ENCODE assay signal across 20 cellular contexts in genomic region chr10:133353202-133353959, GRCh38. TPM values are rescaled to one million over a fixed set of nuclear protein-coding genes. Genes with fewer than 3 reads are reported as not detected.
"Had no signal": no experiment of that assay in that cellular context is flagged by ENCODE, and none has a peak within 500 bp of the region (broad histone marks: within the 10 kb centered on the region; RNA-seq: fewer than 3 reads in every experiment).

No MANE protein-coding gene starts in this region.

- H3K27me3 Mint-ChIP-seq: brain had no signal

- H3K9me3 ChIP-seq: tibial artery had no signal

- H3K4me1 ChIP-seq: neural progenitor cell, parathyroid adenoma had no signal

- H3K4me3 Mint-ChIP-seq: activated naive CD8-positive, alpha-beta T cell treated with anti-CD3 and anti-CD28 coated beads for 36 hours; activated T-helper 1 cell treated with anti-CD3 and anti-CD28 coated beads, Interleukin-12 subunit alpha, Interleukin-12 subunit beta, Interleukin-2, Interleukin-4 antibody, amounts not matched to agents 30 ng/mL and 10 ng/mL and 1 ng/mL, durations not matched to agents 14 hours and 24 hours and 36 hours; brain; dendritic cell treated with granulocyte-macrophage colony-stimulating factor and Interleukin-4, amounts not matched to agents 40 ng/mL and 50 ng/mL, for 4 days; naive B cell; neural progenitor cell had no signal

- H3K9ac ChIP-seq: neural progenitor cell, parathyroid adenoma had no signal

- H2AFZ ChIP-seq: neural progenitor cell, parathyroid adenoma had no signal

- H3K27ac Mint-ChIP-seq: activated naive CD8-positive, alpha-beta T cell treated with anti-CD3 and anti-CD28 coated beads for 36 hours; activated T-helper 1 cell treated with anti-CD3 and anti-CD28 coated beads, Interleukin-12 subunit alpha, Interleukin-12 subunit beta, Interleukin-2, Interleukin-4 antibody, amounts not matched to agents 30 ng/mL and 10 ng/mL and 1 ng/mL, durations not matched to agents 14 hours and 24 hours and 36 hours; dendritic cell treated with granulocyte-macrophage colony-stimulating factor and Interleukin-4, amounts not matched to agents 40 ng/mL and 50 ng/mL, for 4 days; neural progenitor cell had no signal

- DNase-seq: activated CD4-positive, alpha-beta T cell treated with anti-CD3 and anti-CD28 coated beads, Interleukin-2, amount 50 U/mL, for 1 hour; activated CD8-positive, alpha-beta memory T cell treated with anti-CD3 and anti-CD28 coated beads for 24 hours; activated naive CD8-positive, alpha-beta T cell treated with anti-CD3 and anti-CD28 coated beads for 36 hours; amygdala; effector memory CD4-positive, alpha-beta T cell; foreskin melanocyte; mammary epithelial cell; naive B cell; stimulated activated CD4-positive, alpha-beta T cell treated with anti-CD3 and anti-CD28 coated beads, Interleukin-2, amount 100 ng/mL, for 48 hours; stimulated activated naive CD4-positive, alpha-beta T cell; T-helper 9 cell; tibial artery had no signal

- H3K36me3 ChIP-seq: neural progenitor cell had no signal

- H3K4me3 ChIP-seq: neural progenitor cell, tibial artery had no signal

- H3K4me2 ChIP-seq: neural progenitor cell had no signal

- H3K36me3 Mint-ChIP-seq: brain, naive B cell, neural progenitor cell had no signal

- H3K27ac ChIP-seq: neural progenitor cell, parathyroid adenoma, tibial artery had no signal

- H3K4me1 Mint-ChIP-seq: activated naive CD8-positive, alpha-beta T cell treated with anti-CD3 and anti-CD28 coated beads for 36 hours; brain had no signal

- H3K9me3 Mint-ChIP-seq: activated naive CD8-positive, alpha-beta T cell treated with anti-CD3 and anti-CD28 coated beads for 36 hours; activated T-helper 1 cell treated with anti-CD3 and anti-CD28 coated beads, Interleukin-12 subunit alpha, Interleukin-12 subunit beta, Interleukin-2, Interleukin-4 antibody, amounts not matched to agents 30 ng/mL and 10 ng/mL and 1 ng/mL, durations not matched to agents 14 hours and 24 hours and 36 hours; brain; dendritic cell treated with granulocyte-macrophage colony-stimulating factor and Interleukin-4, amounts not matched to agents 40 ng/mL and 50 ng/mL, for 4 days; naive B cell had no signal

RNA-seq across cellular contexts. Expression of gene PRAP1, which starts 6.2 kb away (rescaled TPM):
- total RNA-seq: activated naive CD8-positive, alpha-beta T cell treated with anti-CD3 and anti-CD28 coated beads for 36 hours; activated T-helper 1 cell treated with anti-CD3 and anti-CD28 coated beads, Interleukin-12 subunit alpha, Interleukin-12 subunit beta, Interleukin-2, Interleukin-4 antibody, amounts not matched to agents 30 ng/mL and 10 ng/mL and 1 ng/mL, durations not matched to agents 14 hours and 24 hours and 36 hours; fibroblast of lung; mammary epithelial cell; mononuclear cell; subcutaneous adipose tissue had no signal
- polyA plus RNA-seq: fibroblast of lung, mammary epithelial cell had no signal

RNA-seq across cellular contexts. Expression of gene CALY, which starts 16.7 kb away (rescaled TPM):
- total RNA-seq: activated naive CD8-positive, alpha-beta T cell treated with anti-CD3 and anti-CD28 coated beads for 36 hours; activated T-helper 1 cell treated with anti-CD3 and anti-CD28 coated beads, Interleukin-12 subunit alpha, Interleukin-12 subunit beta, Interleukin-2, Interleukin-4 antibody, amounts not matched to agents 30 ng/mL and 10 ng/mL and 1 ng/mL, durations not matched to agents 14 hours and 24 hours and 36 hours; fibroblast of lung; mammary epithelial cell had no signal
- polyA plus RNA-seq: fibroblast of lung, mammary epithelial cell had no signal
